In genomic region chr14:73246387-73247150, GRCh38 we compare ENCODE assay signal across 1 cellular context.
TF ChIP-seq lines count a peak whose summit lies in the region.

No MANE protein-coding gene starts in this region.

TF ChIP-seq in GM23338, 12 proteins besides CTCF, POLR2A, EP300 and RAD21 (continued from another document):
- no peak for TF ChIP-seq ZNF462 (CRISPR knock-in tag; IDR thresholded peaks at IDR 0.05)
